In the genomic region with DNA sequence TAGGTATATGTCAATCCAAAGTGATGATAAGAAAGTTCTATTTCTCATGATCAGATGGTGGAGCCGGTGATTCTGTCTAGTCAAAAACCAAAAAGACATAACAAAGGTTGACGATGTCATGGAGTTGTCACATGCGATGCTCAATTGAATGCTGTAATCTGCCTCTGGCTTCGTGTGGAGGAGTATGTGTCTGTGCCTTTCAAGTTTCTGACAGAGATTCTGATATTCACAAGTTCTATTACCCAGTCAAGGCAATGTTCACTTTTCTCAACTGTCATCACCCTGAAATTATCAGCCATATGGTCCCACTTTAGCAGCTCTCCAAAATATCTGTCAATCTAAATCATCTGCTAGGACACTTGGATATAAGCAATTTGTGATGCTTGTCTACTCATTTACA, we compare ENCODE assay signal across 28 cellular contexts.
"Had no signal": no experiment of that assay in that cellular context is flagged by ENCODE, and none has a peak within 500 bp of the region (broad histone marks: within the 10 kb centered on the region; RNA-seq: fewer than 3 reads in every experiment).

No MANE protein-coding gene starts in this region.

- H3K4me1 Mint-ChIP-seq: endodermal cell; mesothelial cell of epicardium; naive B cell; nephron; stimulated activated effector memory CD8-positive, alpha-beta T cell treated with anti-CD3 and anti-CD28 coated beads, Interleukin-12 subunit alpha, Interleukin-12 subunit beta, amount 100 ng/mL, for 72 hours had no signal

- H3K36me3 ChIP-seq: gastroesophageal sphincter, heart left ventricle, left lung, prostate gland, sigmoid colon, stomach, thyroid gland, vagina had no signal

- H3K4me1 ChIP-seq: gastroesophageal sphincter, heart left ventricle, left lung, prostate gland, sigmoid colon, stomach, thyroid gland, vagina had no signal

- H3K36me3 Mint-ChIP-seq: mesothelial cell of epicardium; naive B cell; stimulated activated effector memory CD8-positive, alpha-beta T cell treated with anti-CD3 and anti-CD28 coated beads, Interleukin-12 subunit alpha, Interleukin-12 subunit beta, amount 100 ng/mL, for 72 hours had no signal

- ATAC-seq: esophagus mucosa; gastroesophageal sphincter; heart left ventricle; left cardiac atrium; left lung; mucosa of descending colon; right cardiac atrium; stimulated activated effector memory CD8-positive, alpha-beta T cell treated with anti-CD3 and anti-CD28 coated beads, Interleukin-12 subunit alpha, Interleukin-12 subunit beta, amount 100 ng/mL, for 72 hours had no signal

- H3K9me3 ChIP-seq: gastroesophageal sphincter, left lung, mucosa of descending colon, prostate gland, sigmoid colon, stomach, thyroid gland, vagina had no signal

- H3K27ac Mint-ChIP-seq: dendritic cell treated with granulocyte-macrophage colony-stimulating factor and Interleukin-4, amounts not matched to agents 40 ng/mL and 50 ng/mL, for 4 days; endodermal cell; mesothelial cell of epicardium; naive B cell; nephron; stimulated activated effector memory CD8-positive, alpha-beta T cell treated with anti-CD3 and anti-CD28 coated beads, Interleukin-12 subunit alpha, Interleukin-12 subunit beta, amount 100 ng/mL, for 72 hours had no signal

- H3K4me3 Mint-ChIP-seq: dendritic cell treated with granulocyte-macrophage colony-stimulating factor and Interleukin-4, amounts not matched to agents 40 ng/mL and 50 ng/mL, for 4 days; endodermal cell; mesothelial cell of epicardium; naive B cell; nephron; stimulated activated effector memory CD8-positive, alpha-beta T cell treated with anti-CD3 and anti-CD28 coated beads, Interleukin-12 subunit alpha, Interleukin-12 subunit beta, amount 100 ng/mL, for 72 hours had no signal

- H3K27me3 ChIP-seq: gastroesophageal sphincter, heart left ventricle, left lung, sigmoid colon, stomach, thyroid gland, vagina had no signal

- H3K9me3 Mint-ChIP-seq: dendritic cell treated with granulocyte-macrophage colony-stimulating factor and Interleukin-4, amounts not matched to agents 40 ng/mL and 50 ng/mL, for 4 days; endodermal cell; mesothelial cell of epicardium; nephron had no signal

- DNase-seq: effector CD8-positive, alpha-beta T cell; endodermal cell; foreskin fibroblast; heart left ventricle; hippocampal formation; left cardiac atrium; left lung; mesenchymal stem cell; mucosa of descending colon; naive B cell; nucleus accumbens; right cardiac atrium; sigmoid colon; stimulated activated CD4-positive, alpha-beta T cell treated with anti-CD3 and anti-CD28 coated beads, Interleukin-2, amount 100 ng/mL, for 24 hours; stimulated activated CD4-positive, alpha-beta T cell treated with anti-CD3 and anti-CD28 coated beads, Interleukin-4, amount 100 ng/mL, for 24 hours; stimulated activated naive CD4-positive, alpha-beta T cell treated with Interleukin-2 at 50 U/mL for 16 hours; stomach; thyroid gland; trophoblast cell had no signal

- H3K27ac ChIP-seq: epithelial cell of prostate, gastroesophageal sphincter, heart left ventricle, left lung, prostate gland, sigmoid colon, stomach, thyroid gland, vagina had no signal

- H3K27me3 Mint-ChIP-seq: dendritic cell treated with granulocyte-macrophage colony-stimulating factor and Interleukin-4, amounts not matched to agents 40 ng/mL and 50 ng/mL, for 4 days; naive B cell had no signal

- H3K4me3 ChIP-seq: gastroesophageal sphincter, heart left ventricle, left lung, mucosa of descending colon, prostate gland, sigmoid colon, stomach, thyroid gland, vagina had no signal
